1 cellular context compared by ENCODE assay signal in the genomic region with DNA sequence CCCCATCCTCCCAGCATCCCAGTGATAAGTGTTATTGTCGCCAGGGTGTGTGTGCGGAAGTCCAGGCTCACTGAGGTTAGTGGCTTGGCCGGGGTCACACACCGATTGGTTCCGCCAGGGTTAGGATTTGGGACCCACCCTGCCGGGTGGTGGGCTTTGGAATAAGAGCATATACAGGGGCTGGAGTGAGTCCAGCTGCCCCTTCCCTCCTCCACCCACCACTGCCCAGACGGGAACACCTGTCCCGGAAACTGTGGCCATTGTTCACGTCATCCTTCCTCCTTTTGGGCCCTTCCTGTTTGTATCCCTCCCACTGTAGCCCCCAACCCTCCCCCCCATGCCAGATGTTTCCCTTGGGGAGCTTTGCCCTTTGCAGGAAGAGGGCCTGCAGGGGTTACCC.
A peak's percentile ranks its signal among the peaks of the same experiment; 100 is the strongest.
TF ChIP-seq lines count a peak whose summit lies in the region.

No MANE protein-coding gene starts in this region.

TF ChIP-seq in GM12878, 131 proteins besides CTCF, POLR2A, EP300 and RAD21:
- TF ChIP-seq, protein P1, sequence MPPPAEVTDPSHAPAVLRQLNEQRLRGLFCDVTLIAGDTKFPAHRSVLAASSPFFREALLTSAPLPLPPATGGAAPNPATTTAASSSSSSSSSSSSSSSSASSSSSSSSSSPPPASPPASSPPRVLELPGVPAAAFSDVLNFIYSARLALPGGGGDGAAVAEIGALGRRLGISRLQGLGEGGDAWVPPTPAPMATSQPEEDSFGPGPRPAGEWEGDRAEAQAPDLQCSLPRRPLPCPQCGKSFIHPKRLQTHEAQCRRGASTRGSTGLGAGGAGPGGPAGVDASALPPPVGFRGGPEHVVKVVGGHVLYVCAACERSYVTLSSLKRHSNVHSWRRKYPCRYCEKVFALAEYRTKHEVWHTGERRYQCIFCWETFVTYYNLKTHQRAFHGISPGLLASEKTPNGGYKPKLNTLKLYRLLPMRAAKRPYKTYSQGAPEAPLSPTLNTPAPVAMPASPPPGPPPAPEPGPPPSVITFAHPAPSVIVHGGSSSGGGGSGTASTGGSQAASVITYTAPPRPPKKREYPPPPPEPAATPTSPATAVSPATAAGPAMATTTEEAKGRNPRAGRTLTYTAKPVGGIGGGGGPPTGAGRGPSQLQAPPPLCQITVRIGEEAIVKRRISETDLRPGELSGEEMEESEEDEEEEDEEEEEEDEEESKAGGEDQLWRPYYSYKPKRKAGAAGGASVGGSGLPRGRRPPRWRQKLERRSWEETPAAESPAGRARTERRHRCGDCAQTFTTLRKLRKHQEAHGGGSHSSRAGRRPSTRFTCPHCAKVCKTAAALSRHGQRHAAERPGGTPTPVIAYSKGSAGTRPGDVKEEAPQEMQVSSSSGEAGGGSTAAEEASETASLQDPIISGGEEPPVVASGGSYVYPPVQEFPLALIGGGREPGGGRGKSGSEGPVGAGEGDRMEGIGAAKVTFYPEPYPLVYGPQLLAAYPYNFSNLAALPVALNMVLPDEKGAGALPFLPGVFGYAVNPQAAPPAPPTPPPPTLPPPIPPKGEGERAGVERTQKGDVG (CRISPR knock-in tag; IDR thresholded peaks at IDR 0.05) = no peak
- TF ChIP-seq CBX3 (IDR thresholded peaks at IDR 0.05; ENCODE audit: borderline replicate concordance, low read depth) (no peak), NR2F1 (conservative IDR thresholded peaks at IDR 0.05) (peak; percentile 25; the same call in 1 of the 2 replicates), HCFC1 (IDR thresholded peaks at IDR 0.05; ENCODE audit: low read length) (no peak), TCF3 (IDR thresholded peaks at IDR 0.05; ENCODE audit: borderline replicate concordance, insufficient read depth, low read depth, low read length) (peak; percentile 91; the same call in 1 of the 2 replicates), BCL11A (IDR thresholded peaks at IDR 0.05; ENCODE audit: low read depth, low read length) (no peak), IKZF1 (conservative IDR thresholded peaks at IDR 0.05) (peak; percentile 60), EZH2 (IDR thresholded peaks at IDR 0.05; ENCODE audit: borderline replicate concordance, control insufficient read depth, low read depth, low read length) (no peak), JUNB (IDR thresholded peaks at IDR 0.05) (no peak), BACH1 (IDR thresholded peaks at IDR 0.05; ENCODE audit: borderline replicate concordance) (no peak), ETV6 (conservative IDR thresholded peaks at IDR 0.05 in 1 of 2, IDR thresholded peaks at IDR 0.05 in 1 of 2; ENCODE audit: borderline replicate concordance in 1 of 2, low read depth in 1 of 2) (peak in 1 of 2 experiments; percentile 44; a peak in 1 of 4 replicates), SREBF2 (IDR thresholded peaks at IDR 0.05; ENCODE audit: low read length) (no peak), MEF2A (IDR thresholded peaks at IDR 0.05; ENCODE audit: insufficient read depth, low read depth, low read length) (no peak), EGR1 (IDR thresholded peaks at IDR 0.05; ENCODE audit: borderline replicate concordance in 1 of 2, low read depth in 2 of 2, low read length in 2 of 2) (peak in 1 of 2 experiments; percentile 41; a peak in 1 of 3 replicates), TCF12 (IDR thresholded peaks at IDR 0.05; ENCODE audit: low read depth, low read length) (peak; percentile 91), EED (IDR thresholded peaks at IDR 0.05; ENCODE audit: low read depth) (0 out of 2 replicates have a peak, but pooled peaks have one; percentile 22), SPI1 (IDR thresholded peaks at IDR 0.05; ENCODE audit: borderline replicate concordance, insufficient read depth, low read depth, low read length) (0 out of 2 replicates have a peak, but pooled peaks have one; percentile 17), IKZF2 (IDR thresholded peaks at IDR 0.05) (peak in 1 of 2 experiments; percentile 22; a peak in 2 of 4 replicates), RFX5 (IDR thresholded peaks at IDR 0.05; ENCODE audit: low read depth, low read length) (no peak), CHD1 (IDR thresholded peaks at IDR 0.05; ENCODE audit: low read depth, low read length) (no peak), CREM (IDR thresholded peaks at IDR 0.05; ENCODE audit: low read depth) (peak; percentile 44; the same call in 1 of the 2 replicates), ZSCAN29 (IDR thresholded peaks at IDR 0.05) (no peak), SIX5 (IDR thresholded peaks at IDR 0.05; ENCODE audit: low read depth, low read length, severe bottlenecking) (no peak)
- TF ChIP-seq, protein P2, sequence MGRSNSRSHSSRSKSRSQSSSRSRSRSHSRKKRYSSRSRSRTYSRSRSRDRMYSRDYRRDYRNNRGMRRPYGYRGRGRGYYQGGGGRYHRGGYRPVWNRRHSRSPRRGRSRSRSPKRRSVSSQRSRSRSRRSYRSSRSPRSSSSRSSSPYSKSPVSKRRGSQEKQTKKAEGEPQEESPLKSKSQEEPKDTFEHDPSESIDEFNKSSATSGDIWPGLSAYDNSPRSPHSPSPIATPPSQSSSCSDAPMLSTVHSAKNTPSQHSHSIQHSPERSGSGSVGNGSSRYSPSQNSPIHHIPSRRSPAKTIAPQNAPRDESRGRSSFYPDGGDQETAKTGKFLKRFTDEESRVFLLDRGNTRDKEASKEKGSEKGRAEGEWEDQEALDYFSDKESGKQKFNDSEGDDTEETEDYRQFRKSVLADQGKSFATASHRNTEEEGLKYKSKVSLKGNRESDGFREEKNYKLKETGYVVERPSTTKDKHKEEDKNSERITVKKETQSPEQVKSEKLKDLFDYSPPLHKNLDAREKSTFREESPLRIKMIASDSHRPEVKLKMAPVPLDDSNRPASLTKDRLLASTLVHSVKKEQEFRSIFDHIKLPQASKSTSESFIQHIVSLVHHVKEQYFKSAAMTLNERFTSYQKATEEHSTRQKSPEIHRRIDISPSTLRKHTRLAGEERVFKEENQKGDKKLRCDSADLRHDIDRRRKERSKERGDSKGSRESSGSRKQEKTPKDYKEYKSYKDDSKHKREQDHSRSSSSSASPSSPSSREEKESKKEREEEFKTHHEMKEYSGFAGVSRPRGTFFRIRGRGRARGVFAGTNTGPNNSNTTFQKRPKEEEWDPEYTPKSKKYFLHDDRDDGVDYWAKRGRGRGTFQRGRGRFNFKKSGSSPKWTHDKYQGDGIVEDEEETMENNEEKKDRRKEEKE (IDR thresholded peaks at IDR 0.05) = no peak
- TF ChIP-seq, protein P3, sequence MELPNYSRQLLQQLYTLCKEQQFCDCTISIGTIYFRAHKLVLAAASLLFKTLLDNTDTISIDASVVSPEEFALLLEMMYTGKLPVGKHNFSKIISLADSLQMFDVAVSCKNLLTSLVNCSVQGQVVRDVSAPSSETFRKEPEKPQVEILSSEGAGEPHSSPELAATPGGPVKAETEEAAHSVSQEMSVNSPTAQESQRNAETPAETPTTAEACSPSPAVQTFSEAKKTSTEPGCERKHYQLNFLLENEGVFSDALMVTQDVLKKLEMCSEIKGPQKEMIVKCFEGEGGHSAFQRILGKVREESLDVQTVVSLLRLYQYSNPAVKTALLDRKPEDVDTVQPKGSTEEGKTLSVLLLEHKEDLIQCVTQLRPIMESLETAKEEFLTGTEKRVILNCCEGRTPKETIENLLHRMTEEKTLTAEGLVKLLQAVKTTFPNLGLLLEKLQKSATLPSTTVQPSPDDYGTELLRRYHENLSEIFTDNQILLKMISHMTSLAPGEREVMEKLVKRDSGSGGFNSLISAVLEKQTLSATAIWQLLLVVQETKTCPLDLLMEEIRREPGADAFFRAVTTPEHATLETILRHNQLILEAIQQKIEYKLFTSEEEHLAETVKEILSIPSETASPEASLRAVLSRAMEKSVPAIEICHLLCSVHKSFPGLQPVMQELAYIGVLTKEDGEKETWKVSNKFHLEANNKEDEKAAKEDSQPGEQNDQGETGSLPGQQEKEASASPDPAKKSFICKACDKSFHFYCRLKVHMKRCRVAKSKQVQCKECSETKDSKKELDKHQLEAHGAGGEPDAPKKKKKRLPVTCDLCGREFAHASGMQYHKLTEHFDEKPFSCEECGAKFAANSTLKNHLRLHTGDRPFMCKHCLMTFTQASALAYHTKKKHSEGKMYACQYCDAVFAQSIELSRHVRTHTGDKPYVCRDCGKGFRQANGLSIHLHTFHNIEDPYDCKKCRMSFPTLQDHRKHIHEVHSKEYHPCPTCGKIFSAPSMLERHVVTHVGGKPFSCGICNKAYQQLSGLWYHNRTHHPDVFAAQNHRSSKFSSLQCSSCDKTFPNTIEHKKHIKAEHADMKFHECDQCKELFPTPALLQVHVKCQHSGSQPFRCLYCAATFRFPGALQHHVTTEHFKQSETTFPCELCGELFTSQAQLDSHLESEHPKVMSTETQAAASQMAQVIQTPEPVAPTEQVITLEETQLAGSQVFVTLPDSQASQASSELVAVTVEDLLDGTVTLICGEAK (IDR thresholded peaks at IDR 0.05; ENCODE audit: borderline replicate concordance) = no peak
- TF ChIP-seq, protein P4, sequence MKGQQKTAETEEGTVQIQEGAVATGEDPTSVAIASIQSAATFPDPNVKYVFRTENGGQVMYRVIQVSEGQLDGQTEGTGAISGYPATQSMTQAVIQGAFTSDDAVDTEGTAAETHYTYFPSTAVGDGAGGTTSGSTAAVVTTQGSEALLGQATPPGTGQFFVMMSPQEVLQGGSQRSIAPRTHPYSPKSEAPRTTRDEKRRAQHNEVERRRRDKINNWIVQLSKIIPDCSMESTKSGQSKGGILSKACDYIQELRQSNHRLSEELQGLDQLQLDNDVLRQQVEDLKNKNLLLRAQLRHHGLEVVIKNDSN (IDR thresholded peaks at IDR 0.05; ENCODE audit: borderline replicate concordance, extremely low read length, insufficient read depth, low read depth, low read length) = no peak
- TF ChIP-seq, protein P5, sequence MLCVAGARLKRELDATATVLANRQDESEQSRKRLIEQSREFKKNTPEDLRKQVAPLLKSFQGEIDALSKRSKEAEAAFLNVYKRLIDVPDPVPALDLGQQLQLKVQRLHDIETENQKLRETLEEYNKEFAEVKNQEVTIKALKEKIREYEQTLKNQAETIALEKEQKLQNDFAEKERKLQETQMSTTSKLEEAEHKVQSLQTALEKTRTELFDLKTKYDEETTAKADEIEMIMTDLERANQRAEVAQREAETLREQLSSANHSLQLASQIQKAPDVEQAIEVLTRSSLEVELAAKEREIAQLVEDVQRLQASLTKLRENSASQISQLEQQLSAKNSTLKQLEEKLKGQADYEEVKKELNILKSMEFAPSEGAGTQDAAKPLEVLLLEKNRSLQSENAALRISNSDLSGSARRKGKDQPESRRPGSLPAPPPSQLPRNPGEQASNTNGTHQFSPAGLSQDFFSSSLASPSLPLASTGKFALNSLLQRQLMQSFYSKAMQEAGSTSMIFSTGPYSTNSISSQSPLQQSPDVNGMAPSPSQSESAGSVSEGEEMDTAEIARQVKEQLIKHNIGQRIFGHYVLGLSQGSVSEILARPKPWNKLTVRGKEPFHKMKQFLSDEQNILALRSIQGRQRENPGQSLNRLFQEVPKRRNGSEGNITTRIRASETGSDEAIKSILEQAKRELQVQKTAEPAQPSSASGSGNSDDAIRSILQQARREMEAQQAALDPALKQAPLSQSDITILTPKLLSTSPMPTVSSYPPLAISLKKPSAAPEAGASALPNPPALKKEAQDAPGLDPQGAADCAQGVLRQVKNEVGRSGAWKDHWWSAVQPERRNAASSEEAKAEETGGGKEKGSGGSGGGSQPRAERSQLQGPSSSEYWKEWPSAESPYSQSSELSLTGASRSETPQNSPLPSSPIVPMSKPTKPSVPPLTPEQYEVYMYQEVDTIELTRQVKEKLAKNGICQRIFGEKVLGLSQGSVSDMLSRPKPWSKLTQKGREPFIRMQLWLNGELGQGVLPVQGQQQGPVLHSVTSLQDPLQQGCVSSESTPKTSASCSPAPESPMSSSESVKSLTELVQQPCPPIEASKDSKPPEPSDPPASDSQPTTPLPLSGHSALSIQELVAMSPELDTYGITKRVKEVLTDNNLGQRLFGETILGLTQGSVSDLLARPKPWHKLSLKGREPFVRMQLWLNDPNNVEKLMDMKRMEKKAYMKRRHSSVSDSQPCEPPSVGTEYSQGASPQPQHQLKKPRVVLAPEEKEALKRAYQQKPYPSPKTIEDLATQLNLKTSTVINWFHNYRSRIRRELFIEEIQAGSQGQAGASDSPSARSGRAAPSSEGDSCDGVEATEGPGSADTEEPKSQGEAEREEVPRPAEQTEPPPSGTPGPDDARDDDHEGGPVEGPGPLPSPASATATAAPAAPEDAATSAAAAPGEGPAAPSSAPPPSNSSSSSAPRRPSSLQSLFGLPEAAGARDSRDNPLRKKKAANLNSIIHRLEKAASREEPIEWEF (IDR thresholded peaks at IDR 0.05; ENCODE audit: insufficient replicate concordance, low read depth, low read length) = no peak
- TF ChIP-seq, protein P6, sequence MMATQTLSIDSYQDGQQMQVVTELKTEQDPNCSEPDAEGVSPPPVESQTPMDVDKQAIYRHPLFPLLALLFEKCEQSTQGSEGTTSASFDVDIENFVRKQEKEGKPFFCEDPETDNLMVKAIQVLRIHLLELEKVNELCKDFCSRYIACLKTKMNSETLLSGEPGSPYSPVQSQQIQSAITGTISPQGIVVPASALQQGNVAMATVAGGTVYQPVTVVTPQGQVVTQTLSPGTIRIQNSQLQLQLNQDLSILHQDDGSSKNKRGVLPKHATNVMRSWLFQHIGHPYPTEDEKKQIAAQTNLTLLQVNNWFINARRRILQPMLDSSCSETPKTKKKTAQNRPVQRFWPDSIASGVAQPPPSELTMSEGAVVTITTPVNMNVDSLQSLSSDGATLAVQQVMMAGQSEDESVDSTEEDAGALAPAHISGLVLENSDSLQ (IDR thresholded peaks at IDR 0.05) = no peak
- TF ChIP-seq, protein P7, sequence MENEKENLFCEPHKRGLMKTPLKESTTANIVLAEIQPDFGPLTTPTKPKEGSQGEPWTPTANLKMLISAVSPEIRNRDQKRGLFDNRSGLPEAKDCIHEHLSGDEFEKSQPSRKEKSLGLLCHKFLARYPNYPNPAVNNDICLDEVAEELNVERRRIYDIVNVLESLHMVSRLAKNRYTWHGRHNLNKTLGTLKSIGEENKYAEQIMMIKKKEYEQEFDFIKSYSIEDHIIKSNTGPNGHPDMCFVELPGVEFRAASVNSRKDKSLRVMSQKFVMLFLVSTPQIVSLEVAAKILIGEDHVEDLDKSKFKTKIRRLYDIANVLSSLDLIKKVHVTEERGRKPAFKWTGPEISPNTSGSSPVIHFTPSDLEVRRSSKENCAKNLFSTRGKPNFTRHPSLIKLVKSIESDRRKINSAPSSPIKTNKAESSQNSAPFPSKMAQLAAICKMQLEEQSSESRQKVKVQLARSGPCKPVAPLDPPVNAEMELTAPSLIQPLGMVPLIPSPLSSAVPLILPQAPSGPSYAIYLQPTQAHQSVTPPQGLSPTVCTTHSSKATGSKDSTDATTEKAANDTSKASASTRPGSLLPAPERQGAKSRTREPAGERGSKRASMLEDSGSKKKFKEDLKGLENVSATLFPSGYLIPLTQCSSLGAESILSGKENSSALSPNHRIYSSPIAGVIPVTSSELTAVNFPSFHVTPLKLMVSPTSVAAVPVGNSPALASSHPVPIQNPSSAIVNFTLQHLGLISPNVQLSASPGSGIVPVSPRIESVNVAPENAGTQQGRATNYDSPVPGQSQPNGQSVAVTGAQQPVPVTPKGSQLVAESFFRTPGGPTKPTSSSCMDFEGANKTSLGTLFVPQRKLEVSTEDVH (IDR thresholded peaks at IDR 0.05; ENCODE audit: low read depth, partially characterized antibody) = no peak
- TF ChIP-seq, protein P8, sequence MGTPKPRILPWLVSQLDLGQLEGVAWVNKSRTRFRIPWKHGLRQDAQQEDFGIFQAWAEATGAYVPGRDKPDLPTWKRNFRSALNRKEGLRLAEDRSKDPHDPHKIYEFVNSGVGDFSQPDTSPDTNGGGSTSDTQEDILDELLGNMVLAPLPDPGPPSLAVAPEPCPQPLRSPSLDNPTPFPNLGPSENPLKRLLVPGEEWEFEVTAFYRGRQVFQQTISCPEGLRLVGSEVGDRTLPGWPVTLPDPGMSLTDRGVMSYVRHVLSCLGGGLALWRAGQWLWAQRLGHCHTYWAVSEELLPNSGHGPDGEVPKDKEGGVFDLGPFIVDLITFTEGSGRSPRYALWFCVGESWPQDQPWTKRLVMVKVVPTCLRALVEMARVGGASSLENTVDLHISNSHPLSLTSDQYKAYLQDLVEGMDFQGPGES (IDR thresholded peaks at IDR 0.05) = no peak
